8 cellular contexts compared by ENCODE assay signal in genomic region chr2:241009191-241009590, GRCh38. TPM values are rescaled to one million over a fixed set of nuclear protein-coding genes. Genes with fewer than 3 reads are reported as not detected.
DNase-seq lines count a peak whose midpoint lies in the region; ATAC-seq lines count a peak whose summit lies in the region.

No MANE protein-coding gene starts in this region.

- peaks cover 17% of the 10 kb centered on the region for H3K9me3 ChIP-seq in iPS-20b (ENCODE audit: insufficient read depth, low read depth, low read length)

- no peak overlapping the region for H3K4me3 Mint-ChIP-seq in activated CD4-positive, alpha-beta T cell treated with anti-CD3 and anti-CD28 coated beads for 36 hours
- H3K4me3 Mint-ChIP-seq in activated CD4-positive, alpha-beta memory T cell treated with anti-CD3 and anti-CD28 coated beads for 36 hours: no peak overlapping the region
- H3K4me3 Mint-ChIP-seq in stimulated activated naive CD8-positive, alpha-beta T cell treated with anti-CD3 and anti-CD28 coated beads, Interleukin-15, amount 100 ng/mL, for 72 hours: peak overlapping the region; percentile 62 to 83

- intact Hi-C loops in activated CD4-positive, alpha-beta T cell treated with anti-CD3 and anti-CD28 coated beads for 36 hours (cut with DNase I, micrococcal nuclease): no loop called here
- intact Hi-C loops in activated CD4-positive, alpha-beta memory T cell treated with anti-CD3 and anti-CD28 coated beads for 36 hours (cut with micrococcal nuclease): no loop called here

- POLR2A ChIA-PET in activated CD4-positive, alpha-beta T cell treated with anti-CD3 and anti-CD28 coated beads for 36 hours (lab: Charles Lee): no interaction called here
- POLR2A ChIA-PET in activated CD4-positive, alpha-beta memory T cell treated with anti-CD3 and anti-CD28 coated beads for 36 hours (lab: Charles Lee): interaction anchor here (0.9 kb wide), 1 partner anchor 140 kb away, joined by 3 read pairs; the partner anchor contains the start of gene PASK

- no peak overlapping the region for H3K9ac ChIP-seq in iPS-20b (ENCODE audit: low read depth, low read length)

- no peak for DNase-seq in activated CD4-positive, alpha-beta T cell treated with anti-CD3 and anti-CD28 coated beads for 36 hours
- no peak for DNase-seq in activated CD4-positive, alpha-beta T cell treated with anti-CD3 and anti-CD28 coated beads, Interleukin-2, amount 50 U/mL, for 48 hours
- DNase-seq in activated CD4-positive, alpha-beta memory T cell treated with anti-CD3 and anti-CD28 coated beads for 36 hours: peak; percentile 8
- DNase-seq in stimulated activated naive CD8-positive, alpha-beta T cell treated with anti-CD3 and anti-CD28 coated beads, Interleukin-15, amount 100 ng/mL, for 72 hours: no peak
- no peak for DNase-seq in stimulated activated CD4-positive, alpha-beta T cell treated with anti-CD3 and anti-CD28 coated beads, Interleukin-15, amount 100 ng/mL, for 24 hours
- DNase-seq in stimulated activated CD4-positive, alpha-beta T cell treated with anti-CD3 and anti-CD28 coated beads, Interleukin-4, amount 100 ng/mL, for 4 hours: no peak

- CTCF ChIA-PET in activated CD4-positive, alpha-beta T cell treated with anti-CD3 and anti-CD28 coated beads for 36 hours (lab: Charles Lee): no interaction called here
- CTCF ChIA-PET in activated CD4-positive, alpha-beta memory T cell treated with anti-CD3 and anti-CD28 coated beads for 36 hours (lab: Charles Lee): interaction anchor here (1.3 kb wide), 2 partner anchors 26 to 69 kb away, joined by 4 to 5 read pairs; no protein-coding TSS in a partner anchor

- 0 out of 2 replicates have a peak overlapping the region, but pooled peaks have one; percentile 35 for H3K4me3 ChIP-seq in iPS-20b (ENCODE audit: low read length)

- H3K27me3 ChIP-seq in iPS-20b (ENCODE audit: insufficient read depth, low read length): no peaks in the 10 kb centered on the region; the same call in 1 of the 2 replicates

- no peaks in the 10 kb centered on the region for H3K27me3 Mint-ChIP-seq in activated CD4-positive, alpha-beta T cell treated with anti-CD3 and anti-CD28 coated beads for 36 hours
- peaks cover 2% of the 10 kb centered on the region for H3K27me3 Mint-ChIP-seq in activated CD4-positive, alpha-beta memory T cell treated with anti-CD3 and anti-CD28 coated beads for 36 hours
- no peaks in the 10 kb centered on the region for H3K27me3 Mint-ChIP-seq in stimulated activated naive CD8-positive, alpha-beta T cell treated with anti-CD3 and anti-CD28 coated beads, Interleukin-15, amount 100 ng/mL, for 72 hours

- peaks cover 2% of the 10 kb centered on the region for H3K36me3 Mint-ChIP-seq in activated CD4-positive, alpha-beta T cell treated with anti-CD3 and anti-CD28 coated beads for 36 hours (ENCODE audit: low read depth)
- no peaks in the 10 kb centered on the region for H3K36me3 Mint-ChIP-seq in activated CD4-positive, alpha-beta memory T cell treated with anti-CD3 and anti-CD28 coated beads for 36 hours

- H3K9me3 Mint-ChIP-seq in activated CD4-positive, alpha-beta T cell treated with anti-CD3 and anti-CD28 coated beads for 36 hours (ENCODE audit: low read depth): peaks cover 11% of the 10 kb centered on the region
- H3K9me3 Mint-ChIP-seq in activated CD4-positive, alpha-beta memory T cell treated with anti-CD3 and anti-CD28 coated beads for 36 hours: peaks cover 21% of the 10 kb centered on the region
- H3K9me3 Mint-ChIP-seq in stimulated activated naive CD8-positive, alpha-beta T cell treated with anti-CD3 and anti-CD28 coated beads, Interleukin-15, amount 100 ng/mL, for 72 hours: peaks cover 16% of the 10 kb centered on the region in 2 donors

- H3K4me1 Mint-ChIP-seq in activated CD4-positive, alpha-beta T cell treated with anti-CD3 and anti-CD28 coated beads for 36 hours: peaks cover 30% of the 10 kb centered on the region
- H3K4me1 Mint-ChIP-seq in activated CD4-positive, alpha-beta memory T cell treated with anti-CD3 and anti-CD28 coated beads for 36 hours (ENCODE audit: low read depth): peaks cover 10% of the 10 kb centered on the region
- peaks cover 63% of the 10 kb centered on the region for H3K4me1 Mint-ChIP-seq in stimulated activated naive CD8-positive, alpha-beta T cell treated with anti-CD3 and anti-CD28 coated beads, Interleukin-15, amount 100 ng/mL, for 72 hours

- peak overlapping the region; percentile 76 for H3K27ac Mint-ChIP-seq in activated CD4-positive, alpha-beta T cell treated with anti-CD3 and anti-CD28 coated beads for 36 hours
- no peak overlapping the region for H3K27ac Mint-ChIP-seq in activated CD4-positive, alpha-beta memory T cell treated with anti-CD3 and anti-CD28 coated beads for 36 hours
- peak overlapping the region; percentile 95 to 97 for H3K27ac Mint-ChIP-seq in stimulated activated naive CD8-positive, alpha-beta T cell treated with anti-CD3 and anti-CD28 coated beads, Interleukin-15, amount 100 ng/mL, for 72 hours

- peaks cover 15% of the 10 kb centered on the region for H3K4me1 ChIP-seq in iPS-20b (ENCODE audit: insufficient read depth, low read length)

- no peak overlapping the region for H3K27ac ChIP-seq in iPS-20b (ENCODE audit: low read length)

- ATAC-seq in activated CD4-positive, alpha-beta T cell treated with anti-CD3 and anti-CD28 coated beads for 36 hours: no peak
- ATAC-seq in stimulated activated naive CD8-positive, alpha-beta T cell treated with anti-CD3 and anti-CD28 coated beads, Interleukin-15, amount 100 ng/mL, for 72 hours: no peak
- no peak for ATAC-seq in HG03460 (IDR thresholded peaks at IDR 0.05; ENCODE audit: unreplicated experiment)

- no peaks in the 10 kb centered on the region for H3K36me3 ChIP-seq in iPS-20b (ENCODE audit: insufficient read depth, low read depth, low read length)

RNA-seq across cellular contexts. Expression of gene SNED1, which starts 10.8 kb away (rescaled TPM):
- under 1 TPM; 0.69 to 0.78 TPM for total RNA-seq in activated CD4-positive, alpha-beta T cell treated with anti-CD3 and anti-CD28 coated beads for 36 hours
- total RNA-seq in activated CD4-positive, alpha-beta memory T cell treated with anti-CD3 and anti-CD28 coated beads for 36 hours: 1 to 10 TPM; 2.6 to 3.8 TPM

Comparison
In these comparisons a context has a peak if more than half of its experiments do, and no peak if none do; other contexts are left out.
1. H3K4me3 Mint-ChIP-seq: peak in stimulated activated naive CD8-positive, alpha-beta T cell treated with anti-CD3 and anti-CD28 coated beads, Interleukin-15, amount 100 ng/mL, for 72 hours (2 of 2); none in activated CD4-positive, alpha-beta T cell treated with anti-CD3 and anti-CD28 coated beads for 36 hours (single experiment) and activated CD4-positive, alpha-beta memory T cell treated with anti-CD3 and anti-CD28 coated beads for 36 hours (single experiment).